ENCODE assay signal across 9 cellular contexts in genomic region chr7:100270915-100271593, GRCh38. TPM values are rescaled to one million over a fixed set of nuclear protein-coding genes. Genes with fewer than 3 reads are reported as not detected.
A peak's percentile ranks its signal among the peaks of the same experiment; 100 is the strongest.
DNase-seq lines count a peak whose midpoint lies in the region; ATAC-seq and TF ChIP-seq lines count a peak whose summit lies in the region.
"Not testable (repeated sequence)": the region's sequence is repeated elsewhere in the genome, so short reads cannot be mapped to it uniquely, and the experiment has no call there.
"Had no signal": no experiment of that assay in that cellular context is flagged by ENCODE, and none has a peak within 500 bp of the region (broad histone marks: within the 10 kb centered on the region; RNA-seq: fewer than 3 reads in every experiment).

No MANE protein-coding gene starts in this region.

- H3K9me3 ChIP-seq in right atrium auricular region, result not testable (repeated sequence)

- H3K36me3 Mint-ChIP-seq in HFFc6 (ENCODE audit: low read depth); natural killer cell treated with Interleukin-12 subunit alpha and Interleukin-12 subunit beta and Interleukin-15 and Interleukin-18, amount 100 ng/mL, for 72 hours: not testable (repeated sequence)

- ATAC-seq in natural killer cell treated with Interleukin-12 subunit alpha and Interleukin-12 subunit beta and Interleukin-15 and Interleukin-18, amount 100 ng/mL, for 72 hours, result not testable (repeated sequence)

- H3K4me1 Mint-ChIP-seq in HFFc6 (ENCODE audit: low read depth), result peaks cover 17% of the 10 kb centered on the region
- peaks cover 10 to 17% of the 10 kb centered on the region in 2 donors for H3K4me1 Mint-ChIP-seq in natural killer cell treated with Interleukin-12 subunit alpha and Interleukin-12 subunit beta and Interleukin-15 and Interleukin-18, amount 100 ng/mL, for 72 hours (ENCODE audit: low read depth in 2 of 2)

- not testable (repeated sequence) for H3K27me3 ChIP-seq in right atrium auricular region

- H3K27ac Mint-ChIP-seq in HFFc6, result peak overlapping the region; percentile 74
- peak overlapping the region; percentile 33 to 60 for H3K27ac Mint-ChIP-seq in natural killer cell treated with Interleukin-12 subunit alpha and Interleukin-12 subunit beta and Interleukin-15 and Interleukin-18, amount 100 ng/mL, for 72 hours

- not testable (repeated sequence) for H3K9me3 Mint-ChIP-seq in HFFc6; natural killer cell treated with Interleukin-12 subunit alpha and Interleukin-12 subunit beta and Interleukin-15 and Interleukin-18, amount 100 ng/mL, for 72 hours

- not testable (repeated sequence) for TF ChIP-seq CTCF in AG10803 (conservative IDR thresholded peaks at IDR 0.05; ENCODE audit: low read length); HFFc6 (IDR thresholded peaks at IDR 0.05); right atrium auricular region (IDR thresholded peaks at IDR 0.05)

- H3K4me1 ChIP-seq in right atrium auricular region, result peaks cover 0 to 30% of the 10 kb centered on the region in 2 donors

- peak overlapping the region; percentile 90 for H3K4me3 Mint-ChIP-seq in HFFc6
- peak overlapping the region; percentile 79 for H3K4me3 Mint-ChIP-seq in natural killer cell treated with Interleukin-12 subunit alpha and Interleukin-12 subunit beta and Interleukin-15 and Interleukin-18, amount 100 ng/mL, for 72 hours

- peak overlapping the region in 1 of 2 donors; percentile 73 for H3K27ac ChIP-seq in right atrium auricular region

- H3K27me3 Mint-ChIP-seq in HFFc6 (ENCODE audit: insufficient read depth); natural killer cell treated with Interleukin-12 subunit alpha and Interleukin-12 subunit beta and Interleukin-15 and Interleukin-18, amount 100 ng/mL, for 72 hours: not testable (repeated sequence)

- H3K4me3 ChIP-seq in AG10803 (ENCODE audit: low read length) (peak overlapping the region; percentile 68), right atrium auricular region (peak overlapping the region; percentile 80 to 82)

- H3K36me3 ChIP-seq in right atrium auricular region, result not testable (repeated sequence)

- peak; percentile 13 for DNase-seq in AG10803 (ENCODE audit: low read depth)
- not testable (repeated sequence) for DNase-seq in HFFc6; right atrium auricular region (ENCODE audit: low spot score); natural killer cell treated with Interleukin-12 subunit alpha and Interleukin-12 subunit beta and Interleukin-15 and Interleukin-18, amount 100 ng/mL, for 72 hours (ENCODE audit: low spot score)
- peak; percentile 61 for DNase-seq in NCI-H82 (lab: John Stamatoyannopoulos, UW)
- DNase-seq in activated T-cell treated with anti-CD3 and anti-CD28 coated beads for 4 hours, result peak; percentile 29
- peak; percentile 62 for DNase-seq in cerebellar cortex (ENCODE audit: low spot score)
- peak; percentile 4 to 17 (median 16) for DNase-seq in stimulated activated CD4-positive, alpha-beta T cell treated with anti-CD3 and anti-CD28 coated beads, TNF-alpha, amount 100 ng/mL, for 4 hours (ENCODE audit: low read depth in 3 of 3)

RNA-seq across cellular contexts. Expression of gene SPDYE3, which starts 36.4 kb away (rescaled TPM):
- total RNA-seq in HFFc6 (2021; fragmentation: NEBNext Ultra II Directional; extraction: Animal tissue kit (Norgen Biotek cat#: 25700)), result not detected
- not detected for total RNA-seq in right atrium auricular region
- total RNA-seq in natural killer cell treated with Interleukin-12 subunit alpha and Interleukin-12 subunit beta and Interleukin-15 and Interleukin-18, amount 100 ng/mL, for 72 hours, result not detected
- total RNA-seq: adrenal gland had no signal

RNA-seq across cellular contexts. Expression of gene PVRIG, which starts 51.3 kb away (rescaled TPM):
- under 1 TPM in 4 of 6 experiments, not detected in 2; 0.51 to 0.87 (median 0.61) TPM for total RNA-seq in HFFc6 (2021; fragmentation: NEBNext Ultra II Directional; extraction: Animal tissue kit (Norgen Biotek cat#: 25700))
- total RNA-seq in right atrium auricular region, result under 1 TPM in 1 of 2 donors, not detected in 1; 0.43 TPM
- 10 to 100 TPM; 32.2 to 43.9 TPM for total RNA-seq in natural killer cell treated with Interleukin-12 subunit alpha and Interleukin-12 subunit beta and Interleukin-15 and Interleukin-18, amount 100 ng/mL, for 72 hours

Comparison
In these comparisons a context has a peak if more than half of its experiments do, and no peak if none do; other contexts are left out.
1. RNA of gene PVRIG, which starts 51.3 kb away (total RNA-seq): 32.2 to 43.9 TPM in natural killer cell treated with Interleukin-12 subunit alpha and Interleukin-12 subunit beta and Interleukin-15 and Interleukin-18, amount 100 ng/mL, for 72 hours; 0.51 to 0.87 TPM in HFFc6 and 0.43 TPM in right atrium auricular region; every median in the first group is over 10 times any median in the second.